In genomic region chr21:45471229-45472052, GRCh38 we compare ENCODE assay signal across 8 cellular contexts.
A peak's percentile ranks its signal among the peaks of the same experiment; 100 is the strongest.
DNase-seq lines count a peak whose midpoint lies in the region; ATAC-seq, FAIRE-seq and TF ChIP-seq lines count a peak whose summit lies in the region.

No MANE protein-coding gene starts in this region.

- peaks cover 5 to 13% of the 10 kb centered on the region in 2 experiments; a peak in 3 of 4 replicates for H3K4me1 ChIP-seq in HCT116 (ENCODE audit: control insufficient read depth in 1 of 2, insufficient read depth in 2 of 2, low read length in 2 of 2)
- H3K4me1 ChIP-seq in astrocyte (ENCODE audit: insufficient read depth, low read length), result peaks cover 22% of the 10 kb centered on the region

- intact Hi-C loops in HCT116 (cut with micrococcal nuclease), result loop anchor here (10.0 kb wide), 1 partner anchor 353 kb away; no protein-coding TSS in a partner anchor

- H3K4me3 ChIP-seq in HCT116 (replicated peaks in 1 of 2; ENCODE audit: low read depth in 1 of 2, low read length in 2 of 2) (no peak overlapping the region), astrocyte (ENCODE audit: insufficient read depth, low read depth, low read length) (peak overlapping the region; percentile 9)

- peak overlapping the region; percentile 75 for H3K27ac ChIP-seq in HCT116 (ENCODE audit: low read depth, low read length)
- peak overlapping the region; percentile 87 for H3K27ac ChIP-seq in astrocyte (ENCODE audit: low read depth, low read length)

- TF ChIP-seq CTCF in HCT116 (IDR thresholded peaks at IDR 0.05 in 2 of 3, conservative IDR thresholded peaks at IDR 0.05 in 1 of 3; ENCODE audit: borderline replicate concordance in 1 of 3, insufficient read depth in 1 of 3, low read depth in 2 of 3, low read length in 2 of 3) (no peak), astrocyte (IDR thresholded peaks at IDR 0.05; ENCODE audit: insufficient read depth, low read depth, low read length) (no peak)

- no peak overlapping the region for H2AFZ ChIP-seq in HCT116 (ENCODE audit: low read depth, low read length, poor library complexity, severe bottlenecking)
- peak overlapping the region; percentile 60 for H2AFZ ChIP-seq in astrocyte (ENCODE audit: low read depth, low read length)

- peak; percentile 90 for FAIRE-seq in astrocyte (lab: Jason Lieb, UNC)

- peak overlapping the region; percentile 16 for H3K4me3 Mint-ChIP-seq in astrocyte (ENCODE audit: unreplicated experiment)
- peak overlapping the region; percentile 8 to 45 for H3K4me3 Mint-ChIP-seq in stimulated activated naive CD8-positive, alpha-beta T cell treated with anti-CD3 and anti-CD28 coated beads, Interleukin-15, amount 100 ng/mL, for 72 hours

- H3K4me2 ChIP-seq in HCT116 (ENCODE audit: low read length) (peak overlapping the region; percentile 32), astrocyte (ENCODE audit: low read length) (peak overlapping the region; percentile 74)

- H3K79me2 ChIP-seq in HCT116 (ENCODE audit: insufficient read depth, low read length), result peaks cover 4% of the 10 kb centered on the region; the same call in 1 of the 2 replicates
- H3K79me2 ChIP-seq in astrocyte (ENCODE audit: insufficient read depth, low read length), result peaks cover 37% of the 10 kb centered on the region

- H3K36me3 Mint-ChIP-seq in astrocyte (ENCODE audit: low read depth, unreplicated experiment), result peaks cover 5% of the 10 kb centered on the region

- 0 out of 2 replicates have a peak overlapping the region, but pooled peaks have one; percentile 23 for H3K9ac ChIP-seq in HCT116 (ENCODE audit: low read length)
- peak overlapping the region; percentile 72 for H3K9ac ChIP-seq in astrocyte (ENCODE audit: low read length)

- no peak for DNase-seq in HCT116 (ENCODE audit: low read depth, low spot score)
- DNase-seq in astrocyte (ENCODE audit: low read depth), result peak; percentile 95
- DNase-seq in iris pigment epithelial cell (ENCODE audit: low read depth), result peak; percentile 91
- no peak for DNase-seq in stimulated activated naive CD8-positive, alpha-beta T cell treated with anti-CD3 and anti-CD28 coated beads, Interleukin-15, amount 100 ng/mL, for 72 hours
- no peak for DNase-seq in stimulated activated CD4-positive, alpha-beta T cell treated with anti-CD3 and anti-CD28 coated beads, Interleukin-2, amount 100 ng/mL, for 24 hours
- no peak for DNase-seq in cortex of kidney (lab: John Stamatoyannopoulos, UW)
- DNase-seq in NCI-H748 treated with DMSO at 0.1 percent for 48 hours (lab: John Stamatoyannopoulos, UW), result no peak

- no peaks in the 10 kb centered on the region for H3K9me3 ChIP-seq in HCT116 (ENCODE audit: control insufficient read depth in 1 of 2, insufficient read depth in 1 of 2, low read depth in 1 of 2, low read length in 2 of 2)
- H3K9me3 ChIP-seq in astrocyte (ENCODE audit: insufficient read depth, low read depth, low read length), result no peaks in the 10 kb centered on the region

- RAD21 ChIA-PET in HCT116 (lab: Charles Lee; ENCODE audit: low non-redundant PET in 1 of 2, low total read pairs in 2 of 2, uncharacterized antibody in 2 of 2, unreplicated experiment in 2 of 2), result no interaction called here

- no TSS peak for BruUV-seq in HCT116 (replicated peaks; lab: Mats Ljungman, UMichigan)

- H3K36me3 ChIP-seq in HCT116 (ENCODE audit: control insufficient read depth in 1 of 2, insufficient read depth in 2 of 2, low read length in 2 of 2), result peaks cover 0 to 12% of the 10 kb centered on the region in 2 experiments; a peak in 1 of 4 replicates
- peaks cover 3% of the 10 kb centered on the region for H3K36me3 ChIP-seq in astrocyte (ENCODE audit: insufficient read depth, low read length)

- H3K27me3 ChIP-seq in HCT116 (ENCODE audit: insufficient read depth, low read length), result no peaks in the 10 kb centered on the region
- H3K27me3 ChIP-seq in astrocyte (ENCODE audit: insufficient read depth, low read length), result no peaks in the 10 kb centered on the region

- TF ChIP-seq RAD21 in HCT116 (IDR thresholded peaks at IDR 0.05; ENCODE audit: low read depth), result no peak

- H3K27me3 Mint-ChIP-seq in astrocyte (ENCODE audit: low read depth, unreplicated experiment), result no peaks in the 10 kb centered on the region
- no peaks in the 10 kb centered on the region for H3K27me3 Mint-ChIP-seq in stimulated activated naive CD8-positive, alpha-beta T cell treated with anti-CD3 and anti-CD28 coated beads, Interleukin-15, amount 100 ng/mL, for 72 hours

- CTCF ChIA-PET in HCT116 (lab: Charles Lee), result interaction anchor here (0.7 kb wide), 1 partner anchor 162 kb away, joined by 4 read pairs; no protein-coding TSS in a partner anchor

- no peaks in the 10 kb centered on the region for H3K9me2 ChIP-seq in HCT116 (ENCODE audit: insufficient read depth)

- peak overlapping the region; percentile 96 for H3K27ac Mint-ChIP-seq in astrocyte (ENCODE audit: unreplicated experiment)
- peak overlapping the region in 1 of 2 donors; percentile 50 for H3K27ac Mint-ChIP-seq in stimulated activated naive CD8-positive, alpha-beta T cell treated with anti-CD3 and anti-CD28 coated beads, Interleukin-15, amount 100 ng/mL, for 72 hours

- no peak for TF ChIP-seq POLR2A in HCT116 (IDR thresholded peaks at IDR 0.05; ENCODE audit: borderline replicate concordance, extremely low read depth, insufficient read depth, insufficient read length)

- POLR2A ChIA-PET in HCT116 (lab: Charles Lee), result no interaction called here

- H4K20me1 ChIP-seq in HCT116 (ENCODE audit: insufficient read depth) (no peaks in the 10 kb centered on the region), astrocyte (ENCODE audit: insufficient read depth, low read length) (peaks cover 24% of the 10 kb centered on the region)

- H3K4me1 Mint-ChIP-seq in astrocyte (ENCODE audit: low read depth, unreplicated experiment), result peaks cover 26% of the 10 kb centered on the region
- peaks cover 12% of the 10 kb centered on the region for H3K4me1 Mint-ChIP-seq in stimulated activated naive CD8-positive, alpha-beta T cell treated with anti-CD3 and anti-CD28 coated beads, Interleukin-15, amount 100 ng/mL, for 72 hours

- H3K9me3 Mint-ChIP-seq in astrocyte (ENCODE audit: unreplicated experiment), result no peaks in the 10 kb centered on the region
- H3K9me3 Mint-ChIP-seq in stimulated activated naive CD8-positive, alpha-beta T cell treated with anti-CD3 and anti-CD28 coated beads, Interleukin-15, amount 100 ng/mL, for 72 hours, result no peaks in the 10 kb centered on the region

- ATAC-seq in HCT116, result 0 out of 2 replicates have a peak, but pooled peaks have one; percentile 25
- no peak for ATAC-seq in stimulated activated naive CD8-positive, alpha-beta T cell treated with anti-CD3 and anti-CD28 coated beads, Interleukin-15, amount 100 ng/mL, for 72 hours
- no peak for ATAC-seq in HG02840 (IDR thresholded peaks at IDR 0.05; ENCODE audit: low FRiP score, unreplicated experiment)

TF ChIP-seq in HCT116, 20 proteins besides CTCF, POLR2A, EP300 and RAD21:
- TF ChIP-seq JUND (IDR thresholded peaks at IDR 0.05) (no peak), REST (IDR thresholded peaks at IDR 0.05; ENCODE audit: low read depth) (no peak), ZNF274 (IDR thresholded peaks at IDR 0.05; ENCODE audit: low read depth, low read length) (no peak), EZH2 (IDR thresholded peaks at IDR 0.05) (no peak), EZH2phosphoT487 (IDR thresholded peaks at IDR 0.05; ENCODE audit: borderline replicate concordance) (no peak), EGR1 (IDR thresholded peaks at IDR 0.05; ENCODE audit: low read depth) (no peak), ZFX (IDR thresholded peaks at IDR 0.05) (no peak), MAX (IDR thresholded peaks at IDR 0.05) (no peak), SP1 (IDR thresholded peaks at IDR 0.05; ENCODE audit: low read depth) (no peak), CBX3 (IDR thresholded peaks at IDR 0.05; ENCODE audit: low read depth) (no peak), FOSL1 (IDR thresholded peaks at IDR 0.05; ENCODE audit: low read depth) (no peak), YY1 (IDR thresholded peaks at IDR 0.05; ENCODE audit: extremely low read depth, insufficient replicate concordance, low read depth, low read length) (no peak), ELF1 (IDR thresholded peaks at IDR 0.05; ENCODE audit: borderline replicate concordance, low read depth) (no peak), SRF (IDR thresholded peaks at IDR 0.05; ENCODE audit: low read depth) (no peak)
TF ChIP-seq in HCT116: peak in this region for 0.

Comparison
In these comparisons a context has a peak if more than half of its experiments do, and no peak if none do; other contexts are left out.
1. DNase-seq: peak in astrocyte (single experiment) and iris pigment epithelial cell (single experiment); none in HCT116 (single experiment), stimulated activated naive CD8-positive, alpha-beta T cell treated with anti-CD3 and anti-CD28 coated beads, Interleukin-15, amount 100 ng/mL, for 72 hours (0 of 2), stimulated activated CD4-positive, alpha-beta T cell treated with anti-CD3 and anti-CD28 coated beads, Interleukin-2, amount 100 ng/mL, for 24 hours (0 of 2), cortex of kidney (single experiment) and NCI-H748 treated with DMSO at 0.1 percent for 48 hours (single experiment).